In genomic region chr2:197813093-197813787, GRCh38 we compare ENCODE assay signal across 8 cellular contexts. TPM values are rescaled to one million over a fixed set of nuclear protein-coding genes. Genes with fewer than 3 reads are reported as not detected.
A peak's percentile ranks its signal among the peaks of the same experiment; 100 is the strongest.
DNase-seq lines count a peak whose midpoint lies in the region; ATAC-seq, FAIRE-seq and TF ChIP-seq lines count a peak whose summit lies in the region.

No MANE protein-coding gene starts in this region.

- no peak overlapping the region for H3K27ac ChIP-seq in PC-9

- no peaks in the 10 kb centered on the region for H3K4me1 ChIP-seq in PC-9 (replicated peaks; ENCODE audit: insufficient read depth)

- H3K4me2 ChIP-seq in PC-9, result no peak overlapping the region

- intact Hi-C loops in PC-9 (cut with micrococcal nuclease; ENCODE audit: unreplicated experiment), result no loop called here

- no peaks in the 10 kb centered on the region for H3K9me2 ChIP-seq in PC-9 (ENCODE audit: insufficient read depth)

- BruUV-seq in PC-9 (replicated peaks; lab: Mats Ljungman, UMichigan), result no TSS peak

- no peak overlapping the region for H2AFZ ChIP-seq in PC-9

- H3K36me3 ChIP-seq in H7 (replicated peaks; ENCODE audit: control insufficient read depth, insufficient read depth, low read length) (no peaks in the 10 kb centered on the region), PC-9 (ENCODE audit: low read depth) (no peaks in the 10 kb centered on the region)

- peaks cover 3% of the 10 kb centered on the region; the same call in 1 of the 2 replicates for H3K9me3 ChIP-seq in PC-9 (ENCODE audit: insufficient read depth, low read depth)

- no peaks in the 10 kb centered on the region for H3K27me3 ChIP-seq in H7 (ENCODE audit: control insufficient read depth, insufficient read depth, low read length)
- peaks cover 4% of the 10 kb centered on the region; the same call in 1 of the 2 replicates for H3K27me3 ChIP-seq in PC-9 (ENCODE audit: insufficient read depth, low read depth)

- no peak for FAIRE-seq in D721Med (lab: Jason Lieb, UNC)

- H3F3A ChIP-seq in PC-9 (ENCODE audit: insufficient read depth, low read depth), result no peaks in the 10 kb centered on the region

- CTCF ChIA-PET in PC-9 (lab: Charles Lee), result no interaction called here

- no peak for DNase-seq in D721Med (ENCODE audit: insufficient read length, low spot score)
- peak; percentile 39 for DNase-seq in H7
- DNase-seq in PC-9, result peak in 1 of 2 experiments; percentile 42
- peak; percentile 77 for DNase-seq in fibroblast of mammary gland (ENCODE audit: low read depth)
- no peak for DNase-seq in stimulated activated naive CD8-positive, alpha-beta T cell treated with anti-CD3 and anti-CD28 coated beads, Interleukin-15, Interleukin-2, amounts not matched to agents 100 U/mL and 50 U/mL, for 24 hours
- DNase-seq in activated gamma-delta T cell (lab: John Stamatoyannopoulos, UW), result no peak
- no peak for DNase-seq in mucosa of gallbladder (ENCODE audit: low spot score)
- DNase-seq in UCSD-AML1 (lab: John Stamatoyannopoulos, UW; ENCODE audit: unreplicated experiment), result no peak

- POLR2A ChIA-PET in PC-9 (lab: Charles Lee; ENCODE audit: unreplicated experiment), result no interaction called here

- no peaks in the 10 kb centered on the region for H4K20me1 ChIP-seq in PC-9 (ENCODE audit: insufficient read depth)

- peak; percentile 42 for TF ChIP-seq CTCF in D721Med (IDR thresholded peaks at IDR 0.05; ENCODE audit: insufficient read depth, missing control alignments)
- peak; percentile 64 for TF ChIP-seq CTCF in PC-9 (conservative IDR thresholded peaks at IDR 0.05)
- TF ChIP-seq CTCF in fibroblast of mammary gland (conservative IDR thresholded peaks at IDR 0.05; ENCODE audit: control insufficient read depth, insufficient read depth, low read depth, low read length), result peak; percentile 76

- no peaks in the 10 kb centered on the region for H3K79me2 ChIP-seq in PC-9 (ENCODE audit: low read depth)

- H3K4me3 ChIP-seq in H7 (ENCODE audit: insufficient read depth, low read depth, low read length) (no peak overlapping the region), PC-9 (no peak overlapping the region), fibroblast of mammary gland (ENCODE audit: control insufficient read depth, low read depth, low read length) (no peak overlapping the region)

- ATAC-seq in stimulated activated naive CD8-positive, alpha-beta T cell treated with anti-CD3 and anti-CD28 coated beads, Interleukin-15, Interleukin-2, amounts not matched to agents 100 U/mL and 50 U/mL, for 24 hours, result peak; percentile 83

RNA-seq across cellular contexts. Expression of gene PLCL1, which starts 8.8 kb away (rescaled TPM):
- 0.21 and 0.22 TPM in 2 replicates for total RNA-seq in H7 (2014; rRNA removed; shearing (Covaris generic))
- total RNA-seq in PC-9 (2021) (not detected in 2 replicates), mucosa of gallbladder (4.4 TPM)

RNA-seq across cellular contexts. Expression of gene BOLL, which starts 28.1 kb away (rescaled TPM):
- total RNA-seq in H7 (2014; rRNA removed; shearing (Covaris generic)), result 0.24 TPM in 1 of 2 replicates, not detected in the other
- total RNA-seq in PC-9 (2021) (not detected in 2 replicates), mucosa of gallbladder (not detected)

Comparison
In these comparisons a context has a peak if more than half of its experiments do, and no peak if none do; other contexts are left out.
1. DNase-seq: peak in H7 (single experiment) and fibroblast of mammary gland (single experiment); none in D721Med (single experiment), stimulated activated naive CD8-positive, alpha-beta T cell treated with anti-CD3 and anti-CD28 coated beads, Interleukin-15, Interleukin-2, amounts not matched to agents 100 U/mL and 50 U/mL, for 24 hours (single experiment), activated gamma-delta T cell (single experiment), mucosa of gallbladder (single experiment) and UCSD-AML1 (single experiment).
2. Peak in every context shown above with its lines, with median percentiles within 50 percentile points of each other: CTCF ChIP-seq.